9 cellular contexts compared by ENCODE assay signal in genomic region chr7:44787041-44787440, GRCh38.
"Had no signal": no experiment of that assay in that cellular context is flagged by ENCODE, and none has a peak within 500 bp of the region (broad histone marks: within the 10 kb centered on the region; RNA-seq: fewer than 3 reads in every experiment).

No MANE protein-coding gene starts in this region.

- H3K4me3 Mint-ChIP-seq: activated naive CD8-positive, alpha-beta T cell treated with anti-CD3 and anti-CD28 coated beads, Interleukin-2, amount 50 U/mL, for 24 hours; activated T-helper 1 cell treated with anti-CD3 and anti-CD28 coated beads, Interleukin-12 subunit alpha, Interleukin-12 subunit beta, Interleukin-2, Interleukin-4 antibody, amounts not matched to agents 30 ng/mL and 10 ng/mL and 1 ng/mL, durations not matched to agents 14 hours and 24 hours and 36 hours had no signal

- H3K27ac ChIP-seq: ascending aorta, dorsolateral prefrontal cortex, uterus had no signal

- H3K9me3 Mint-ChIP-seq: activated naive CD8-positive, alpha-beta T cell treated with anti-CD3 and anti-CD28 coated beads, Interleukin-2, amount 50 U/mL, for 24 hours had no signal

- H3K27me3 ChIP-seq: ascending aorta, dorsolateral prefrontal cortex, uterus had no signal

- H3K36me3 ChIP-seq: ascending aorta, uterus had no signal

- H3K4me1 ChIP-seq: ascending aorta, uterus had no signal

- H3K27ac Mint-ChIP-seq: activated naive CD8-positive, alpha-beta T cell treated with anti-CD3 and anti-CD28 coated beads, Interleukin-2, amount 50 U/mL, for 24 hours; activated T-helper 1 cell treated with anti-CD3 and anti-CD28 coated beads, Interleukin-12 subunit alpha, Interleukin-12 subunit beta, Interleukin-2, Interleukin-4 antibody, amounts not matched to agents 30 ng/mL and 10 ng/mL and 1 ng/mL, durations not matched to agents 14 hours and 24 hours and 36 hours had no signal

- ATAC-seq: activated naive CD8-positive, alpha-beta T cell treated with anti-CD3 and anti-CD28 coated beads, Interleukin-2, amount 50 U/mL, for 24 hours had no signal

- H3K4me3 ChIP-seq: ascending aorta, dorsolateral prefrontal cortex, uterus had no signal

- H3K9me3 ChIP-seq: uterus had no signal

- DNase-seq: activated naive CD4-positive, alpha-beta T cell treated with Interleukin-2 at 50 U/mL for 16 hours; activated naive CD8-positive, alpha-beta T cell treated with anti-CD3 and anti-CD28 coated beads, Interleukin-2, amount 50 U/mL, for 24 hours; dorsolateral prefrontal cortex; glutamatergic neuron; retina; stimulated activated CD4-positive, alpha-beta T cell treated with anti-CD3 and anti-CD28 coated beads, Interleukin-4, amount 100 ng/mL, for 4 hours; uterus had no signal

- H3K4me1 Mint-ChIP-seq: activated naive CD8-positive, alpha-beta T cell treated with anti-CD3 and anti-CD28 coated beads, Interleukin-2, amount 50 U/mL, for 24 hours had no signal

- H3K27me3 Mint-ChIP-seq: activated naive CD8-positive, alpha-beta T cell treated with anti-CD3 and anti-CD28 coated beads, Interleukin-2, amount 50 U/mL, for 24 hours had no signal
